9 cellular contexts compared by ENCODE assay signal in genomic region chr3:50154476-50154839, GRCh38. TPM values are rescaled to one million over a fixed set of nuclear protein-coding genes. Genes with fewer than 3 reads are reported as not detected.
DNase-seq lines count a peak whose midpoint lies in the region; ATAC-seq and TF ChIP-seq lines count a peak whose summit lies in the region.
"Had no signal": no experiment of that assay in that cellular context is flagged by ENCODE, and none has a peak within 500 bp of the region (broad histone marks: within the 10 kb centered on the region; RNA-seq: fewer than 3 reads in every experiment).

No MANE protein-coding gene starts in this region.

- H3K4me3 ChIP-seq in upper lobe of left lung, result peak overlapping the region; percentile 16 to 75 (median 62)

- H3K9me3 Mint-ChIP-seq in activated naive CD8-positive, alpha-beta T cell treated with anti-CD3 and anti-CD28 coated beads for 36 hours, result no peaks in the 10 kb centered on the region

- peak overlapping the region; percentile 65 for H3K4me3 Mint-ChIP-seq in activated naive CD8-positive, alpha-beta T cell treated with anti-CD3 and anti-CD28 coated beads for 36 hours

- H3K36me3 ChIP-seq in upper lobe of left lung, result no peaks in the 10 kb centered on the region

- peaks cover 37% of the 10 kb centered on the region for H3K27me3 Mint-ChIP-seq in activated naive CD8-positive, alpha-beta T cell treated with anti-CD3 and anti-CD28 coated beads for 36 hours

- no peaks in the 10 kb centered on the region for H3K36me3 Mint-ChIP-seq in activated naive CD8-positive, alpha-beta T cell treated with anti-CD3 and anti-CD28 coated beads for 36 hours

- H3K27ac ChIP-seq in upper lobe of left lung, result peak overlapping the region in 2 of 4 donors; percentile 80 to 89

- H3K9me3 ChIP-seq in upper lobe of left lung, result no peaks in the 10 kb centered on the region

- no peak for TF ChIP-seq EP300 in upper lobe of left lung (IDR thresholded peaks at IDR 0.05)

- DNase-seq in activated effector memory CD4-positive, alpha-beta T cell treated with Interleukin-2 at 50 U/mL for 16 hours, result peak; percentile 4
- no peak for DNase-seq in activated effector memory CD4-positive, alpha-beta T cell treated with anti-CD3 and anti-CD28 coated beads, Interleukin-2, amount 50 U/mL, for 16 hours
- DNase-seq in activated naive CD8-positive, alpha-beta T cell treated with anti-CD3 and anti-CD28 coated beads for 36 hours, result peak; percentile 14
- DNase-seq in left lobe of liver (ENCODE audit: low spot score) (no peak), upper lobe of left lung (no peak), NCI-H1048 (lab: John Stamatoyannopoulos, UW) (no peak), AG08395 (ENCODE audit: low spot score) (no peak)

- no peak for TF ChIP-seq POLR2A in upper lobe of left lung (IDR thresholded peaks at IDR 0.05)

- H3K27me3 ChIP-seq in upper lobe of left lung, result peaks cover 0 to 19% (median 4%) of the 10 kb centered on the region in 4 donors

- H3K4me1 ChIP-seq in upper lobe of left lung, result peaks cover 32 to 67% (median 45%) of the 10 kb centered on the region in 4 donors

- ATAC-seq in HG03108 (IDR thresholded peaks at IDR 0.05; ENCODE audit: unreplicated experiment) (peak; percentile 20), left lobe of liver (peak; percentile 54), upper lobe of left lung (ENCODE audit: low FRiP score in 2 of 2) (no peak)

- WGBS in upper lobe of left lung, 2 donors, result 3% methylated on average over 16 of the region's 34 CpGs; no CpG with 5 or more reads in 1 of the 2 donors

- H3K4me1 Mint-ChIP-seq in activated naive CD8-positive, alpha-beta T cell treated with anti-CD3 and anti-CD28 coated beads for 36 hours, result peaks cover 7% of the 10 kb centered on the region

- TF ChIP-seq CTCF in upper lobe of left lung (IDR thresholded peaks at IDR 0.05), result peak in 5 of 6 experiments; percentile 17 to 62 (median 34)

- H3K27ac Mint-ChIP-seq in activated naive CD8-positive, alpha-beta T cell treated with anti-CD3 and anti-CD28 coated beads for 36 hours, result no peak overlapping the region

RNA-seq across cellular contexts. Expression of gene SEMA3F, which starts 0.7 kb away (rescaled TPM):
- under 1 TPM; 0.10 to 0.28 TPM for total RNA-seq in activated naive CD8-positive, alpha-beta T cell treated with anti-CD3 and anti-CD28 coated beads for 36 hours
- 4.0 TPM for total RNA-seq in left lobe of liver
- total RNA-seq in upper lobe of left lung, result 10 to 100 TPM in 5 of 6 donors, 1 to 10 TPM in 1; 4.2 to 76.0 (median 27.5) TPM

RNA-seq across cellular contexts. Expression of gene GNAT1, which starts 37.0 kb away (rescaled TPM):
- under 1 TPM in 1 of 2 experiments, not detected in 1; 0.12 TPM for total RNA-seq in activated naive CD8-positive, alpha-beta T cell treated with anti-CD3 and anti-CD28 coated beads for 36 hours
- total RNA-seq in left lobe of liver (0.08 TPM), upper lobe of left lung (under 1 TPM in 2 of 6 donors, not detected in 4; 0.10 to 0.40 TPM)
- total RNA-seq: dermis microvascular lymphatic vessel endothelial cell had no signal

RNA-seq across cellular contexts. Expression of gene SLC38A3, which starts 50.6 kb away (rescaled TPM):
- under 1 TPM in 1 of 2 experiments, not detected in 1; 0.18 TPM for total RNA-seq in activated naive CD8-positive, alpha-beta T cell treated with anti-CD3 and anti-CD28 coated beads for 36 hours
- total RNA-seq in left lobe of liver, result 242 TPM
- total RNA-seq in upper lobe of left lung, result under 1 TPM in 2 of 6 donors, not detected in 4; 0.15 to 0.17 TPM

Comparison
In these comparisons a context has a peak if more than half of its experiments do, and no peak if none do; other contexts are left out.
1. DNase-seq: peak in activated effector memory CD4-positive, alpha-beta T cell treated with Interleukin-2 at 50 U/mL for 16 hours (single experiment) and activated naive CD8-positive, alpha-beta T cell treated with anti-CD3 and anti-CD28 coated beads for 36 hours (single experiment); none in activated effector memory CD4-positive, alpha-beta T cell treated with anti-CD3 and anti-CD28 coated beads, Interleukin-2, amount 50 U/mL, for 16 hours (single experiment), left lobe of liver (single experiment), upper lobe of left lung (0 of 2), NCI-H1048 (single experiment) and AG08395 (single experiment).
2. ATAC-seq: peak in HG03108 (single experiment) and left lobe of liver (single experiment); none in upper lobe of left lung (0 of 2).
3. RNA of gene SLC38A3, which starts 50.6 kb away (total RNA-seq): 242 TPM in left lobe of liver (single experiment); 0.18 TPM in activated naive CD8-positive, alpha-beta T cell treated with anti-CD3 and anti-CD28 coated beads for 36 hours and 0.15 to 0.17 TPM in upper lobe of left lung; every median in the first group is over 100 times any median in the second.